1 cellular context compared by ENCODE assay signal in genomic region chr5:141705503-141705902, GRCh38.
TF ChIP-seq lines count a peak whose summit lies in the region.

No MANE protein-coding gene starts in this region.

TF ChIP-seq in HEK293, 187 proteins besides CTCF, POLR2A, EP300 and RAD21 (continued from another document):
- TF ChIP-seq ZBTB48 (tag by site-specific recombination; IDR thresholded peaks at IDR 0.05) (no peak), ZNF133 (tag by site-specific recombination; IDR thresholded peaks at IDR 0.05) (no peak), ZNF670 (tag by site-specific recombination; IDR thresholded peaks at IDR 0.05; ENCODE audit: low read depth) (no peak), ZNF2 (tag by site-specific recombination; IDR thresholded peaks at IDR 0.05) (no peak), ZFP3 (tag by site-specific recombination; IDR thresholded peaks at IDR 0.05; ENCODE audit: low read depth) (no peak), ZBTB49 (tag by site-specific recombination; IDR thresholded peaks at IDR 0.05; ENCODE audit: low read depth) (no peak), ZNF571 (tag by site-specific recombination; IDR thresholded peaks at IDR 0.05) (no peak), KLF17 (tag by site-specific recombination; IDR thresholded peaks at IDR 0.05) (peak; percentile 54; the same call in 1 of the 2 replicates), PBX3 (CRISPR knock-in tag; IDR thresholded peaks at IDR 0.05) (no peak), ZBTB21 (tag by site-specific recombination; IDR thresholded peaks at IDR 0.05) (0 out of 2 replicates have a peak, but pooled peaks have one; percentile 10), ZNF600 (tag by site-specific recombination; IDR thresholded peaks at IDR 0.05) (peak; percentile 60; the same call in 1 of the 2 replicates), ZNF549 (tag by site-specific recombination; IDR thresholded peaks at IDR 0.05) (no peak), OVOL3 (tag by site-specific recombination; IDR thresholded peaks at IDR 0.05) (no peak), REST (tag by site-specific recombination; IDR thresholded peaks at IDR 0.05) (no peak), ZNF777 (tag by site-specific recombination; IDR thresholded peaks at IDR 0.05; ENCODE audit: borderline replicate concordance) (no peak), ATF2 (tag by site-specific recombination; IDR thresholded peaks at IDR 0.05; ENCODE audit: low read depth) (peak; percentile 92), ZNF174 (tag by site-specific recombination; IDR thresholded peaks at IDR 0.05) (no peak), ZNF830 (tag by site-specific recombination; IDR thresholded peaks at IDR 0.05; ENCODE audit: low read depth) (no peak), ZFP41 (tag by site-specific recombination; IDR thresholded peaks at IDR 0.05; ENCODE audit: borderline replicate concordance) (no peak), GLIS2 (tag by site-specific recombination; IDR thresholded peaks at IDR 0.05) (no peak), ZNF548 (tag by site-specific recombination; IDR thresholded peaks at IDR 0.05) (no peak), WT1 (tag by site-specific recombination; IDR thresholded peaks at IDR 0.05) (no peak), ZNF404 (tag by site-specific recombination; IDR thresholded peaks at IDR 0.05) (no peak), ZNF248 (tag by site-specific recombination; IDR thresholded peaks at IDR 0.05) (0 out of 2 replicates have a peak, but pooled peaks have one; percentile 16), ZNF292 (tag by site-specific recombination; IDR thresholded peaks at IDR 0.05; ENCODE audit: borderline replicate concordance, low read depth) (no peak), PRDM2 (tag by site-specific recombination; IDR thresholded peaks at IDR 0.05; ENCODE audit: borderline replicate concordance) (no peak), ZNF449 (tag by site-specific recombination; IDR thresholded peaks at IDR 0.05) (no peak)
